8 cellular contexts compared by ENCODE assay signal in genomic region chr1:63316540-63316939, GRCh38. TPM values are rescaled to one million over a fixed set of nuclear protein-coding genes. Genes with fewer than 3 reads are reported as not detected.
DNase-seq lines count a peak whose midpoint lies in the region; ATAC-seq and TF ChIP-seq lines count a peak whose summit lies in the region.
"Had no signal": no experiment of that assay in that cellular context is flagged by ENCODE, and none has a peak within 500 bp of the region (broad histone marks: within the 10 kb centered on the region; RNA-seq: fewer than 3 reads in every experiment).

No MANE protein-coding gene starts in this region.

- H3K9me1 ChIP-seq in IMR-90 (ENCODE audit: insufficient read depth, low read length): no peaks in the 10 kb centered on the region

- POLR2A ChIA-PET in IMR-90 (lab: Charles Lee; ENCODE audit: unreplicated experiment): no interaction called here

- H3K36me3 Mint-ChIP-seq in osteocyte (ENCODE audit: unreplicated experiment): peaks cover 8% of the 10 kb centered on the region

- no peaks in the 10 kb centered on the region for H3K79me1 ChIP-seq in IMR-90 (ENCODE audit: low read depth in 1 of 2, low read length in 2 of 2)

- TF ChIP-seq POLR2A in IMR-90 (IDR thresholded peaks at IDR 0.05; ENCODE audit: low read depth, low read length): no peak
- no peak for TF ChIP-seq POLR2A in breast epithelium (IDR thresholded peaks at IDR 0.05)

- CTCF ChIA-PET in IMR-90 (lab: Yijun Ruan, JAX): no interaction called here

- H3K27me3 Mint-ChIP-seq in osteocyte (ENCODE audit: unreplicated experiment): peaks cover 79% of the 10 kb centered on the region

- TF ChIP-seq CTCF in IMR-90 (conservative IDR thresholded peaks at IDR 0.05; ENCODE audit: low read depth, low read length) (no peak), breast epithelium (IDR thresholded peaks at IDR 0.05) (no peak), osteocyte (IDR thresholded peaks at IDR 0.05) (no peak)

- in situ Hi-C loops in IMR-90 (cut with MboI; ENCODE audit: low sequenced_read_pairs): loop anchor here (25.0 kb wide), 1 partner anchor 946 kb away; no protein-coding TSS in a partner anchor

- WGBS in IMR-90 (ENCODE audit: extremely low coverage in 2 of 2, insufficient read length in 1 of 2), 2 experiments: 24% methylated on average over 14 of the region's 26 CpGs; no CpG with 5 or more reads in 1 of the 2 experiments

- dilution Hi-C loops in IMR-90 (cut with HindIII; ENCODE audit: low sequenced_read_pairs, unreplicated experiment): no loop called here

- peaks cover 7% of the 10 kb centered on the region for H3K4me1 Mint-ChIP-seq in osteocyte (ENCODE audit: unreplicated experiment)

- no peak overlapping the region for H3K4me2 ChIP-seq in IMR-90 (ENCODE audit: low read depth, low read length)

- intact Hi-C loops in IMR-90 (cut with micrococcal nuclease): no loop called here
- intact Hi-C loops in breast epithelium (cut with DNase I; ENCODE audit: low total_unique reads): no loop called here

- H4K91ac ChIP-seq in IMR-90 (ENCODE audit: insufficient read depth, low read depth, low read length): no peak overlapping the region

- no peak overlapping the region for H3K56ac ChIP-seq in IMR-90 (ENCODE audit: extremely low read depth, insufficient read depth, low read length)

- no peak overlapping the region for H3K4ac ChIP-seq in IMR-90 (ENCODE audit: low read depth, low read length)

- peak overlapping the region; percentile 26 for H3K4me3 Mint-ChIP-seq in osteocyte (ENCODE audit: unreplicated experiment)

- H3K4me3 ChIP-seq in IMR-90 (ENCODE audit: insufficient read depth, low read depth, low read length): no peak overlapping the region
- peak overlapping the region; percentile 24 to 62 (median 50) for H3K4me3 ChIP-seq in breast epithelium

- H3K9ac ChIP-seq in ES-I3 (ENCODE audit: low read depth, low read length): peak overlapping the region; percentile 67; the same call in 1 of the 2 replicates
- no peak overlapping the region for H3K9ac ChIP-seq in IMR-90 (ENCODE audit: low read depth, low read length)
- H3K9ac ChIP-seq: parathyroid adenoma had no signal

- no peak overlapping the region for H2AK5ac ChIP-seq in IMR-90 (ENCODE audit: low read depth, low read length)

- no peak overlapping the region for H2BK120ac ChIP-seq in IMR-90 (ENCODE audit: low read depth, low read length)

- peaks cover 9% of the 10 kb centered on the region for H3K4me1 ChIP-seq in ES-I3 (ENCODE audit: insufficient read depth, low read length)
- H3K4me1 ChIP-seq in IMR-90 (ENCODE audit: control insufficient read depth, insufficient read depth, low read length): no peaks in the 10 kb centered on the region
- H3K4me1 ChIP-seq in breast epithelium: no peaks in the 10 kb centered on the region
- H3K4me1 ChIP-seq: parathyroid adenoma had no signal

- H3K27me3 ChIP-seq in IMR-90 (ENCODE audit: control insufficient read depth, insufficient read depth, low read length) (peaks cover 65% of the 10 kb centered on the region), breast epithelium (peaks cover 3 to 65% of the 10 kb centered on the region in 2 donors)

- no peak for TF ChIP-seq RAD21 in IMR-90 (IDR thresholded peaks at IDR 0.05; ENCODE audit: low read length)

- no peak overlapping the region for H3K18ac ChIP-seq in IMR-90 (ENCODE audit: low read depth, low read length)

- no peak for ATAC-seq in IMR-90 (ENCODE audit: low read depth)

- no peak overlapping the region for H3K27ac Mint-ChIP-seq in osteocyte (ENCODE audit: unreplicated experiment)

- no peak overlapping the region for H2BK20ac ChIP-seq in IMR-90 (ENCODE audit: low read depth, low read length)

- no TSS peak for BruUV-seq in IMR-90 (replicated peaks; lab: Mats Ljungman, UMichigan)

- DNase-seq in IMR-90 (no peak), breast epithelium (ENCODE audit: low spot score in 2 of 2) (no peak), osteocyte (ENCODE audit: extremely low spot score, unreplicated experiment) (no peak), NCI-H2107 treated with DMSO at 0.1 percent for 48 hours (lab: John Stamatoyannopoulos, UW; ENCODE audit: unreplicated experiment) (no peak), superior temporal gyrus (ENCODE audit: extremely low spot score) (no peak), iPS-NIHi7 (ENCODE audit: extremely low spot score) (no peak)

- H3K27ac ChIP-seq in IMR-90 (ENCODE audit: insufficient read depth, low read length): no peak overlapping the region
- no peak overlapping the region for H3K27ac ChIP-seq in breast epithelium
- H3K27ac ChIP-seq: parathyroid adenoma had no signal

- no peak overlapping the region for H2BK5ac ChIP-seq in IMR-90 (ENCODE audit: low read depth, low read length, poor library complexity, severe bottlenecking)

- H3K23ac ChIP-seq in IMR-90 (ENCODE audit: low read depth, low read length): no peak overlapping the region

- no peak overlapping the region for H3K14ac ChIP-seq in IMR-90 (replicated peaks; ENCODE audit: low read depth, low read length)

- 0 out of 2 replicates have a peak, but pooled peaks cover 5% of the 10 kb centered on the region for H4K20me1 ChIP-seq in IMR-90 (ENCODE audit: insufficient read depth, low read length)

- no peaks in the 10 kb centered on the region for H3K9me3 ChIP-seq in ES-I3 (ENCODE audit: control insufficient read depth, insufficient read depth, low read length)
- peaks cover 28% of the 10 kb centered on the region for H3K9me3 ChIP-seq in IMR-90 (ENCODE audit: control insufficient read depth, insufficient read depth, low read length)
- no peaks in the 10 kb centered on the region for H3K9me3 ChIP-seq in breast epithelium

- no peak overlapping the region for H2BK15ac ChIP-seq in IMR-90 (ENCODE audit: low read depth, low read length)

- no peak overlapping the region for H4K8ac ChIP-seq in IMR-90 (ENCODE audit: low read depth in 2 of 2, low read length in 2 of 2)

- no peak overlapping the region for H4K5ac ChIP-seq in IMR-90 (ENCODE audit: low read depth, low read length)

- H3K36me3 ChIP-seq in ES-I3 (ENCODE audit: insufficient read depth, low read length): no peaks in the 10 kb centered on the region
- no peaks in the 10 kb centered on the region for H3K36me3 ChIP-seq in IMR-90 (ENCODE audit: control insufficient read depth, insufficient read depth, low read length)
- no peaks in the 10 kb centered on the region for H3K36me3 ChIP-seq in breast epithelium

- peaks cover 6% of the 10 kb centered on the region for H3K9me3 Mint-ChIP-seq in osteocyte (ENCODE audit: unreplicated experiment)

- H2AFZ ChIP-seq in IMR-90 (replicated peaks; ENCODE audit: low read length, poor library complexity): peak overlapping the region; percentile 68
- H2AFZ ChIP-seq: parathyroid adenoma had no signal

- H2AK9ac ChIP-seq in IMR-90 (replicated peaks; ENCODE audit: low read depth, low read length, poor library complexity): no peak overlapping the region

TF ChIP-seq in IMR-90, 13 proteins besides CTCF, POLR2A, EP300 and RAD21:
- TF ChIP-seq CEBPB (IDR thresholded peaks at IDR 0.05; ENCODE audit: low read depth, low read length) (no peak), RFX5 (IDR thresholded peaks at IDR 0.05; ENCODE audit: low read depth, low read length) (no peak), MXI1 (IDR thresholded peaks at IDR 0.05; ENCODE audit: borderline replicate concordance, low read depth, low read length) (no peak), MAFK (IDR thresholded peaks at IDR 0.05; ENCODE audit: low read depth, low read length) (no peak), ELK1 (IDR thresholded peaks at IDR 0.05; ENCODE audit: borderline replicate concordance, low read depth, low read length) (no peak), CHD1 (IDR thresholded peaks at IDR 0.05; ENCODE audit: low read depth, low read length) (no peak), NFE2L2 (IDR thresholded peaks at IDR 0.05; ENCODE audit: low read depth, low read length) (no peak), USF2 (IDR thresholded peaks at IDR 0.05; ENCODE audit: low read depth, low read length) (no peak), MAZ (IDR thresholded peaks at IDR 0.05; ENCODE audit: borderline replicate concordance, low read depth, low read length) (no peak), BHLHE40 (IDR thresholded peaks at IDR 0.05; ENCODE audit: low read depth, low read length) (no peak), RCOR1 (IDR thresholded peaks at IDR 0.05; ENCODE audit: insufficient replicate concordance, low read length) (no peak), SMC3 (IDR thresholded peaks at IDR 0.05; ENCODE audit: low read depth, low read length) (no peak), FOS (IDR thresholded peaks at IDR 0.05; ENCODE audit: low read depth, low read length) (no peak)

RNA-seq across cellular contexts. Expression of gene FOXD3, which starts 5.8 kb away (rescaled TPM):
- total RNA-seq in IMR-90 (2012; rRNA removed): not detected in 2 replicates
- not detected in 2 replicates for polyA plus RNA-seq in IMR-90 (2012; rRNA removed)
- polyA plus RNA-seq in IMR-90 (2012; cell fraction: cytosol; rRNA removed): not detected in 2 replicates
- polyA plus RNA-seq in IMR-90 (2012; cell fraction: nucleus; rRNA removed; ENCODE audit: low replicate concordance): not detected in 2 replicates
- total RNA-seq in breast epithelium: not detected
- total RNA-seq in osteocyte: not detected in 2 replicates

RNA-seq across cellular contexts. Expression of gene ALG6, which starts 50.9 kb away (rescaled TPM):
- total RNA-seq in IMR-90 (2012; rRNA removed): 4.8 and 12.2 TPM in 2 replicates
- 4.2 and 6.5 TPM in 2 replicates for polyA plus RNA-seq in IMR-90 (2012; rRNA removed)
- polyA plus RNA-seq in IMR-90 (2012; cell fraction: cytosol; rRNA removed): 0.68 and 0.77 TPM in 2 replicates
- 0.74 and 11.6 TPM in 2 replicates for polyA plus RNA-seq in IMR-90 (2012; cell fraction: nucleus; rRNA removed; ENCODE audit: low replicate concordance)
- total RNA-seq in breast epithelium: 10 to 100 TPM in 2 of 3 donors, 1 to 10 TPM in 1; 8.8 to 17.7 (median 14.1) TPM
- total RNA-seq in osteocyte: 10.9 and 13.6 TPM in 2 replicates
